Comparison of ENCODE assay signal across 22 cellular contexts in genomic region chr11:105524286-105524685, GRCh38.
DNase-seq lines count a peak whose midpoint lies in the region; FAIRE-seq and TF ChIP-seq lines count a peak whose summit lies in the region.
"Had no signal": no experiment of that assay in that cellular context is flagged by ENCODE, and none has a peak within 500 bp of the region (broad histone marks: within the 10 kb centered on the region; RNA-seq: fewer than 3 reads in every experiment).

No MANE protein-coding gene starts in this region.

- H3K36me3 ChIP-seq in A673 (ENCODE audit: insufficient read depth, low read length, poor library complexity, severe bottlenecking) = no peaks in the 10 kb centered on the region
- H3K36me3 ChIP-seq: BLaER1 treated with 17β-estradiol and CSF1 and Interleukin-3, amounts not matched to agents 10 nM and 100 nM; stomach; tibial artery had no signal

- no peak for TF ChIP-seq CTCF in A673 (conservative IDR thresholded peaks at IDR 0.05; ENCODE audit: low read depth, low read length)

- FAIRE-seq in frontal cortex (lab: Jason Lieb, UNC) = no peak

- no peaks in the 10 kb centered on the region for H3K9me3 ChIP-seq in A673 (ENCODE audit: low read depth, low read length, poor library complexity, severe bottlenecking)
- H3K9me3 ChIP-seq: tibial artery had no signal

- peaks cover 31% of the 10 kb centered on the region for H3K27me3 ChIP-seq in A673 (replicated peaks; ENCODE audit: insufficient read depth, low read depth, low read length, poor library complexity)
- H3K27me3 ChIP-seq: BLaER1 treated with 17β-estradiol and CSF1 and Interleukin-3, amounts not matched to agents 10 nM and 100 nM; stomach; tibial artery had no signal

- H3K27ac ChIP-seq in A673 (ENCODE audit: low read depth, low read length, poor library complexity, severe bottlenecking) = no peak overlapping the region
- H3K27ac ChIP-seq: BLaER1 treated with 17β-estradiol and CSF1 and Interleukin-3, amounts not matched to agents 10 nM and 100 nM; stomach; tibial artery had no signal

- intact Hi-C loops in A673 (cut with micrococcal nuclease; ENCODE audit: unreplicated experiment) = no loop called here

- no peaks in the 10 kb centered on the region for H3K4me1 ChIP-seq in A673 (ENCODE audit: insufficient read depth, low read length, poor library complexity, severe bottlenecking)
- H3K4me1 ChIP-seq: BLaER1 treated with 17β-estradiol and CSF1 and Interleukin-3, amounts not matched to agents 10 nM and 100 nM; stomach; tibial artery had no signal

- POLR2A ChIA-PET in A673 (lab: Charles Lee; ENCODE audit: low non-redundant PET) = no interaction called here

- BruUV-seq in A673 (replicated peaks; lab: Mats Ljungman, UMichigan) = no TSS peak

- CTCF ChIA-PET in A673 (lab: Charles Lee) = no interaction called here

- DNase-seq in A673 (ENCODE audit: low spot score) (peak; percentile 87), NCI-H146 treated with DMSO at 0.1 percent for 48 hours (lab: John Stamatoyannopoulos, UW; ENCODE audit: unreplicated experiment) (peak; percentile 50), epidermal melanocyte (ENCODE audit: insufficient read length, low spot score) (peak; percentile 42), medulla oblongata (ENCODE audit: extremely low spot score) (peak; percentile 19), DMS79 treated with DMSO at 0.1 percent for 48 hours (lab: John Stamatoyannopoulos, UW) (no peak), frontal cortex (ENCODE audit: low spot score in 2 of 2) (no peak), NCI-H1048 (lab: John Stamatoyannopoulos, UW) (no peak), NCI-H226 (no peak)
- DNase-seq: ACHN; activated CD4-positive, alpha-beta T cell treated with anti-CD3 and anti-CD28 coated beads for 36 hours; activated CD8-positive, alpha-beta T cell treated with anti-CD3 and anti-CD28 coated beads, Interleukin-2, amount 10 ng/mL, durations not matched to agents 7 days and 5 days; activated naive CD8-positive, alpha-beta T cell treated with anti-CD3 and anti-CD28 coated beads, Interleukin-2, amount 50 U/mL, for 24 hours; DMS79; HCEC 1CT; midbrain; naive thymus-derived CD4-positive, alpha-beta T cell; retina; small intestine; stimulated activated CD4-positive, alpha-beta T cell treated with anti-CD3 and anti-CD28 coated beads, Interleukin-1b, Interleukin-23, amount 100 ng/mL, for 48 hours; stomach; tibial artery had no signal

- H3K4me3 ChIP-seq in A673 (ENCODE audit: low read depth, low read length, poor library complexity, severe bottlenecking) = no peak overlapping the region
- H3K4me3 ChIP-seq: BLaER1 treated with 17β-estradiol and CSF1 and Interleukin-3, amounts not matched to agents 10 nM and 100 nM; stomach; tibial artery had no signal

Comparison
In these comparisons a context has a peak if more than half of its experiments do, and no peak if none do; other contexts are left out.
1. DNase-seq: peak in A673 (single experiment), NCI-H146 treated with DMSO at 0.1 percent for 48 hours (single experiment), epidermal melanocyte (single experiment) and medulla oblongata (single experiment); none in DMS79 treated with DMSO at 0.1 percent for 48 hours (single experiment), frontal cortex (0 of 2), NCI-H1048 (single experiment) and NCI-H226 (single experiment).